Comparison of ENCODE assay signal across 8 cellular contexts in genomic region chr3:47161983-47162694, GRCh38. TPM values are rescaled to one million over a fixed set of nuclear protein-coding genes. Genes with fewer than 3 reads are reported as not detected.
A peak's percentile ranks its signal among the peaks of the same experiment; 100 is the strongest.
DNase-seq lines count a peak whose midpoint lies in the region; ATAC-seq and TF ChIP-seq lines count a peak whose summit lies in the region.

No MANE protein-coding gene starts in this region.

- H3K9me3 Mint-ChIP-seq in T-helper 2 cell treated with Interferon-gamma antibody and Interleukin-4, amounts not matched to agents 5 μg/mL and 100 μg/mL, for 36 hours = no peaks in the 10 kb centered on the region
- no peaks in the 10 kb centered on the region for H3K9me3 Mint-ChIP-seq in activated CD8-positive, alpha-beta T cell treated with anti-CD3 and anti-CD28 coated beads for 36 hours

- intact Hi-C loops in activated CD8-positive, alpha-beta T cell treated with anti-CD3 and anti-CD28 coated beads for 36 hours (cut with micrococcal nuclease) = no loop called here

- peaks cover 26% of the 10 kb centered on the region for H3K36me3 Mint-ChIP-seq in T-helper 2 cell treated with Interferon-gamma antibody and Interleukin-4, amounts not matched to agents 5 μg/mL and 100 μg/mL, for 36 hours (ENCODE audit: low read depth)
- peaks cover 15% of the 10 kb centered on the region for H3K36me3 Mint-ChIP-seq in activated CD8-positive, alpha-beta T cell treated with anti-CD3 and anti-CD28 coated beads for 36 hours (ENCODE audit: low read depth)

- H3K9me3 ChIP-seq in iPS-18a (ENCODE audit: control insufficient read depth, low read depth, low read length) (no peaks in the 10 kb centered on the region), subcutaneous abdominal adipose tissue (ENCODE audit: control insufficient read depth in 5 of 5, low read length in 5 of 5) (no peaks in the 10 kb centered on the region)

- no peaks in the 10 kb centered on the region for H3K27me3 ChIP-seq in iPS-18a (ENCODE audit: control insufficient read depth, insufficient read depth, low read length)
- H3K27me3 ChIP-seq in subcutaneous abdominal adipose tissue (ENCODE audit: control insufficient read depth in 5 of 5, insufficient read depth in 4 of 5, low read length in 5 of 5) = no peaks in the 10 kb centered on the region

- no peak for ATAC-seq in activated CD8-positive, alpha-beta T cell treated with anti-CD3 and anti-CD28 coated beads for 36 hours

- H3K36me3 ChIP-seq in iPS-18a (ENCODE audit: control insufficient read depth, low read depth, low read length) = no peaks in the 10 kb centered on the region
- no peaks in the 10 kb centered on the region for H3K36me3 ChIP-seq in subcutaneous abdominal adipose tissue (ENCODE audit: control insufficient read depth in 5 of 5, insufficient read depth in 5 of 5, low read length in 5 of 5)

- H3K4me3 ChIP-seq in iPS-18a (ENCODE audit: low read length) (peak overlapping the region; percentile 97), subcutaneous abdominal adipose tissue (ENCODE audit: low read depth in 1 of 5, low read length in 5 of 5) (peak overlapping the region; percentile 81 to 90 (median 87))

- H3K4me1 Mint-ChIP-seq in T-helper 2 cell treated with Interferon-gamma antibody and Interleukin-4, amounts not matched to agents 5 μg/mL and 100 μg/mL, for 36 hours (ENCODE audit: low read depth) = peaks cover 41% of the 10 kb centered on the region
- H3K4me1 Mint-ChIP-seq in activated CD8-positive, alpha-beta T cell treated with anti-CD3 and anti-CD28 coated beads for 36 hours (ENCODE audit: low read depth) = peaks cover 52% of the 10 kb centered on the region

- H3K27ac ChIP-seq in iPS-18a (ENCODE audit: low read length) = no peak overlapping the region
- H3K27ac ChIP-seq in subcutaneous abdominal adipose tissue (ENCODE audit: low read depth, low read length) = peak overlapping the region; percentile 94

- POLR2A ChIA-PET in activated CD8-positive, alpha-beta T cell treated with anti-CD3 and anti-CD28 coated beads for 36 hours (lab: Charles Lee) = interaction anchor here (3.3 kb wide), 1 partner anchor 16 kb away, joined by 16 read pairs; no protein-coding TSS in a partner anchor

- peak overlapping the region; percentile 99 for H3K27ac Mint-ChIP-seq in T-helper 2 cell treated with Interferon-gamma antibody and Interleukin-4, amounts not matched to agents 5 μg/mL and 100 μg/mL, for 36 hours
- peak overlapping the region; percentile 97 for H3K27ac Mint-ChIP-seq in activated CD8-positive, alpha-beta T cell treated with anti-CD3 and anti-CD28 coated beads for 36 hours

- CTCF ChIA-PET in activated CD8-positive, alpha-beta T cell treated with anti-CD3 and anti-CD28 coated beads for 36 hours (lab: Charles Lee) = interaction anchor here (2.1 kb wide), 1 partner anchor 32 kb away, joined by 5 read pairs; no protein-coding TSS in a partner anchor

- DNase-seq in T-helper 2 cell treated with Interferon-gamma antibody and Interleukin-4, amounts not matched to agents 5 μg/mL and 100 μg/mL, for 36 hours (ENCODE audit: low spot score) = no peak
- no peak for DNase-seq in T-helper 2 cell
- no peak for DNase-seq in activated CD8-positive, alpha-beta T cell treated with anti-CD3 and anti-CD28 coated beads for 36 hours
- no peak for DNase-seq in stimulated activated CD8-positive, alpha-beta memory T cell treated with anti-CD3 and anti-CD28 coated beads, Interleukin-4, amount 100 ng/mL, for 48 hours
- no peak for DNase-seq in NCI-H69 (lab: John Stamatoyannopoulos, UW)
- DNase-seq in iPS-NIHi7 (ENCODE audit: extremely low spot score) = no peak

- peaks cover 18% of the 10 kb centered on the region for H3K4me1 ChIP-seq in iPS-18a (ENCODE audit: control insufficient read depth, low read depth, low read length)
- peaks cover 1 to 54% (median 53%) of the 10 kb centered on the region in 5 donors for H3K4me1 ChIP-seq in subcutaneous abdominal adipose tissue (ENCODE audit: control insufficient read depth in 5 of 5, insufficient read depth in 5 of 5, low read length in 5 of 5)

- H3K9ac ChIP-seq in iPS-18a (ENCODE audit: low read length) (peak overlapping the region; percentile 93), subcutaneous abdominal adipose tissue (ENCODE audit: low read length in 5 of 5) (peak overlapping the region in 4 of 5 donors; percentile 81 to 98 (median 97))

- TF ChIP-seq CTCF in activated CD8-positive, alpha-beta T cell treated with anti-CD3 and anti-CD28 coated beads for 36 hours (IDR thresholded peaks at IDR 0.05) = no peak

- H3K27me3 Mint-ChIP-seq in T-helper 2 cell treated with Interferon-gamma antibody and Interleukin-4, amounts not matched to agents 5 μg/mL and 100 μg/mL, for 36 hours (ENCODE audit: low read depth) = no peaks in the 10 kb centered on the region
- no peaks in the 10 kb centered on the region for H3K27me3 Mint-ChIP-seq in activated CD8-positive, alpha-beta T cell treated with anti-CD3 and anti-CD28 coated beads for 36 hours

- peak overlapping the region; percentile 97 for H3K4me3 Mint-ChIP-seq in T-helper 2 cell treated with Interferon-gamma antibody and Interleukin-4, amounts not matched to agents 5 μg/mL and 100 μg/mL, for 36 hours
- peak overlapping the region; percentile 90 for H3K4me3 Mint-ChIP-seq in activated CD8-positive, alpha-beta T cell treated with anti-CD3 and anti-CD28 coated beads for 36 hours

RNA-seq across cellular contexts. Expression of gene SETD2, which starts 1.8 kb away (rescaled TPM):
- 10 to 100 TPM; 34.7 to 36.1 TPM for total RNA-seq in activated CD8-positive, alpha-beta T cell treated with anti-CD3 and anti-CD28 coated beads for 36 hours
